In the genomic region with DNA sequence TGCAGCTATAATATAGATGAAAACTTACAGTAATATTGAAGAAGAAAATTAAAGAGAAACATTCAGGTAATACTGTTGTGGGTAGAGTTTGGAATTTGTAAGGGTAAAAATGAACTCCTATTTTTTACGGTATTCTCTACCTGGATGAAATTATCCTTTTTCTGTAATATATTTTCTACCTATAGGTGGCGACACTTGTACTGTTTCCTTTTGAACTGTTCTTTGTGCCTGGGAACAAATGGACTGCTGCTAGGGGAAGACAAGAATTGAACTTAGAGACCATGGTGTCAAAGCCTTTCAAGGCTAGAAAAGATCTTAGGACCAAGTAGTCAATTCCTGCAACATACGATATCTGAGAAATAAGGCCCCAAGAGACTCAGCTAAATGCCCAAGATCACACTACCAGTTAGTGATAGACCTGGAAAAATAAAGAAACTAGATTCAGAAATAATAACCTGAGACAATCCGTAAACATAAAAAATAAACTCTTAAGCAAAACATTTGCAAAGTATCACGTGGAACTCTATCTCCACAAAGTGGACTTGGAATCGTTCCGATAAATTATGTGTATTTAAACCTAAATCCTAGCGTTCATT, we compare ENCODE assay signal across 10 cellular contexts.
A peak's percentile ranks its signal among the peaks of the same experiment; 100 is the strongest.
DNase-seq lines count a peak whose midpoint lies in the region; ATAC-seq and TF ChIP-seq lines count a peak whose summit lies in the region.
"Had no signal": no experiment of that assay in that cellular context is flagged by ENCODE, and none has a peak within 500 bp of the region (broad histone marks: within the 10 kb centered on the region; RNA-seq: fewer than 3 reads in every experiment).

No MANE protein-coding gene starts in this region.

- H3K36me3 ChIP-seq in smooth muscle cell (ENCODE audit: low read depth) = no peaks in the 10 kb centered on the region

- no peaks in the 10 kb centered on the region for H3K36me3 Mint-ChIP-seq in endothelial cell (ENCODE audit: low read depth, unreplicated experiment)

- no peak overlapping the region for H3K27ac ChIP-seq in smooth muscle cell (ENCODE audit: low read depth)
- H3K27ac ChIP-seq: skin epidermis had no signal

- no peaks in the 10 kb centered on the region for H4K20me1 ChIP-seq in smooth muscle cell (ENCODE audit: low read depth)

- H3K27me3 Mint-ChIP-seq in endothelial cell (ENCODE audit: unreplicated experiment) = no peaks in the 10 kb centered on the region

- no peaks in the 10 kb centered on the region for H3F3A ChIP-seq in smooth muscle cell (ENCODE audit: low read depth)

- DNase-seq in NCI-H345 (lab: John Stamatoyannopoulos, UW) (peak; percentile 0), NCI-H345 treated with DMSO at 0.1 percent for 48 hours (lab: John Stamatoyannopoulos, UW; ENCODE audit: unreplicated experiment) (no peak), NCI-H1694 treated with DMSO at 0.1 percent for 48 hours (lab: John Stamatoyannopoulos, UW) (peak; percentile 22), endothelial cell (ENCODE audit: low spot score) (no peak), smooth muscle cell (lab: John Stamatoyannopoulos, UW; ENCODE audit: unreplicated experiment) (no peak)
- no peak for DNase-seq in stimulated activated naive CD4-positive, alpha-beta T cell treated with Interleukin-2 at 50 U/mL for 16 hours (lab: John Stamatoyannopoulos, UW)
- no peak for DNase-seq in activated CD8-positive, alpha-beta memory T cell treated with anti-CD3 and anti-CD28 coated beads for 24 hours

- no peaks in the 10 kb centered on the region for H3K79me2 ChIP-seq in smooth muscle cell (ENCODE audit: low read depth)

- no peak overlapping the region for H3K27ac Mint-ChIP-seq in endothelial cell (ENCODE audit: unreplicated experiment)

- peaks cover 12% of the 10 kb centered on the region for H3K4me1 ChIP-seq in smooth muscle cell (ENCODE audit: low read depth)

- no peak overlapping the region for H2AFZ ChIP-seq in smooth muscle cell (ENCODE audit: low read depth)

- no peak overlapping the region for H3K9ac ChIP-seq in smooth muscle cell (ENCODE audit: low read depth)

- H3K4me1 Mint-ChIP-seq in endothelial cell (ENCODE audit: unreplicated experiment) = peaks cover 2% of the 10 kb centered on the region

- H3K27me3 ChIP-seq in smooth muscle cell (ENCODE audit: low read depth) = peaks cover 8% of the 10 kb centered on the region

- TF ChIP-seq CTCF in endothelial cell (IDR thresholded peaks at IDR 0.05; ENCODE audit: unreplicated experiment) (peak; percentile 95), smooth muscle cell (IDR thresholded peaks at IDR 0.05; ENCODE audit: borderline replicate concordance, insufficient read depth, poor library complexity, severe bottlenecking) (peak; percentile 71)

- ATAC-seq in GM21381 (IDR thresholded peaks at IDR 0.05; ENCODE audit: unreplicated experiment) = no peak

- H3K4me3 ChIP-seq in smooth muscle cell = no peak overlapping the region
- H3K4me3 ChIP-seq: skin epidermis had no signal

- H3K9me3 Mint-ChIP-seq in endothelial cell (ENCODE audit: unreplicated experiment) = no peaks in the 10 kb centered on the region

- H3K4me2 ChIP-seq in smooth muscle cell = no peak overlapping the region

- WGBS in smooth muscle cell (ENCODE audit: low lambda C conversion rate) = 72% methylated on average over 8 of the region's 8 CpGs

- no peaks in the 10 kb centered on the region for H3K9me3 ChIP-seq in smooth muscle cell (replicated peaks; ENCODE audit: low read depth)
- H3K9me3 ChIP-seq: Caco-2 had no signal

- H3K4me3 Mint-ChIP-seq in endothelial cell (ENCODE audit: unreplicated experiment) = no peak overlapping the region

Comparison
In these comparisons a context has a peak if more than half of its experiments do, and no peak if none do; other contexts are left out.
1. DNase-seq: peak in NCI-H345 (single experiment) and NCI-H1694 treated with DMSO at 0.1 percent for 48 hours (single experiment); none in NCI-H345 treated with DMSO at 0.1 percent for 48 hours (single experiment), endothelial cell (single experiment), smooth muscle cell (single experiment), stimulated activated naive CD4-positive, alpha-beta T cell treated with Interleukin-2 at 50 U/mL for 16 hours (single experiment) and activated CD8-positive, alpha-beta memory T cell treated with anti-CD3 and anti-CD28 coated beads for 24 hours (single experiment).